In genomic region chr2:168338803-168339437, GRCh38 we compare ENCODE assay signal across 1 cellular context.
TF ChIP-seq lines count a peak whose summit lies in the region.

No MANE protein-coding gene starts in this region.

TF ChIP-seq in GM23338, 12 proteins besides CTCF, POLR2A, EP300 and RAD21 (continued from another document):
- TF ChIP-seq, protein P1, sequence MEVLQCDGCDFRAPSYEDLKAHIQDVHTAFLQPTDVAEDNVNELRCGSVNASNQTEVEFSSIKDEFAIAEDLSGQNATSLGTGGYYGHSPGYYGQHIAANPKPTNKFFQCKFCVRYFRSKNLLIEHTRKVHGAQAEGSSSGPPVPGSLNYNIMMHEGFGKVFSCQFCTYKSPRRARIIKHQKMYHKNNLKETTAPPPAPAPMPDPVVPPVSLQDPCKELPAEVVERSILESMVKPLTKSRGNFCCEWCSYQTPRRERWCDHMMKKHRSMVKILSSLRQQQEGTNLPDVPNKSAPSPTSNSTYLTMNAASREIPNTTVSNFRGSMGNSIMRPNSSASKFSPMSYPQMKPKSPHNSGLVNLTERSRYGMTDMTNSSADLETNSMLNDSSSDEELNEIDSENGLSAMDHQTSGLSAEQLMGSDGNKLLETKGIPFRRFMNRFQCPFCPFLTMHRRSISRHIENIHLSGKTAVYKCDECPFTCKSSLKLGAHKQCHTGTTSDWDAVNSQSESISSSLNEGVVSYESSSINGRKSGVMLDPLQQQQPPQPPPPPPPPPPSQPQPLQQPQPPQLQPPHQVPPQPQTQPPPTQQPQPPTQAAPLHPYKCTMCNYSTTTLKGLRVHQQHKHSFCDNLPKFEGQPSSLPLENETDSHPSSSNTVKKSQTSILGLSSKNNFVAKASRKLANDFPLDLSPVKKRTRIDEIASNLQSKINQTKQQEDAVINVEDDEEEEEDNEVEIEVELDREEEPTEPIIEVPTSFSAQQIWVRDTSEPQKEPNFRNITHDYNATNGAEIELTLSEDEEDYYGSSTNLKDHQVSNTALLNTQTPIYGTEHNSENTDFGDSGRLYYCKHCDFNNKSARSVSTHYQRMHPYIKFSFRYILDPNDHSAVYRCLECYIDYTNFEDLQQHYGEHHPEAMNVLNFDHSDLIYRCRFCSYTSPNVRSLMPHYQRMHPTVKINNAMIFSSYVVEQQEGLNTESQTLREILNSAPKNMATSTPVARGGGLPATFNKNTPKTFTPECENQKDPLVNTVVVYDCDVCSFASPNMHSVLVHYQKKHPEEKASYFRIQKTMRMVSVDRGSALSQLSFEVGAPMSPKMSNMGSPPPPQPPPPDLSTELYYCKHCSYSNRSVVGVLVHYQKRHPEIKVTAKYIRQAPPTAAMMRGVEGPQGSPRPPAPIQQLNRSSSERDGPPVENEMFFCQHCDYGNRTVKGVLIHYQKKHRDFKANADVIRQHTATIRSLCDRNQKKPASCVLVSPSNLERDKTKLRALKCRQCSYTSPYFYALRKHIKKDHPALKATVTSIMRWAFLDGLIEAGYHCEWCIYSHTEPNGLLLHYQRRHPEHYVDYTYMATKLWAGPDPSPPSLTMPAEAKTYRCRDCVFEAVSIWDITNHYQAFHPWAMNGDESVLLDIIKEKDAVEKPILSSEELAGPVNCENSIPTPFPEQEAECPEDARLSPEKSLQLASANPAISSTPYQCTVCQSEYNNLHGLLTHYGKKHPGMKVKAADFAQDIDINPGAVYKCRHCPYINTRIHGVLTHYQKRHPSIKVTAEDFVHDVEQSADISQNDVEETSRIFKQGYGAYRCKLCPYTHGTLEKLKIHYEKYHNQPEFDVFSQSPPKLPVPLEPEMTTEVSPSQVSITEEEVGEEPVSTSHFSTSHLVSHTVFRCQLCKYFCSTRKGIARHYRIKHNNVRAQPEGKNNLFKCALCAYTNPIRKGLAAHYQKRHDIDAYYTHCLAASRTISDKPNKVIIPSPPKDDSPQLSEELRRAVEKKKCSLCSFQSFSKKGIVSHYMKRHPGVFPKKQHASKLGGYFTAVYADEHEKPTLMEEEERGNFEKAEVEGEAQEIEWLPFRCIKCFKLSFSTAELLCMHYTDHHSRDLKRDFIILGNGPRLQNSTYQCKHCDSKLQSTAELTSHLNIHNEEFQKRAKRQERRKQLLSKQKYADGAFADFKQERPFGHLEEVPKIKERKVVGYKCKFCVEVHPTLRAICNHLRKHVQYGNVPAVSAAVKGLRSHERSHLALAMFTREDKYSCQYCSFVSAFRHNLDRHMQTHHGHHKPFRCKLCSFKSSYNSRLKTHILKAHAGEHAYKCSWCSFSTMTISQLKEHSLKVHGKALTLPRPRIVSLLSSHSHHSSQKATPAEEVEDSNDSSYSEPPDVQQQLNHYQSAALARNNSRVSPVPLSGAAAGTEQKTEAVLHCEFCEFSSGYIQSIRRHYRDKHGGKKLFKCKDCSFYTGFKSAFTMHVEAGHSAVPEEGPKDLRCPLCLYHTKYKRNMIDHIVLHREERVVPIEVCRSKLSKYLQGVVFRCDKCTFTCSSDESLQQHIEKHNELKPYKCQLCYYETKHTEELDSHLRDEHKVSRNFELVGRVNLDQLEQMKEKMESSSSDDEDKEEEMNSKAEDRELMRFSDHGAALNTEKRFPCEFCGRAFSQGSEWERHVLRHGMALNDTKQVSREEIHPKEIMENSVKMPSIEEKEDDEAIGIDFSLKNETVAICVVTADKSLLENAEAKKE (CRISPR knock-in tag; IDR thresholded peaks at IDR 0.05) = no peak
